In genomic region chr6:73774311-73774766, GRCh38 we compare ENCODE assay signal across 8 cellular contexts.
DNase-seq lines count a peak whose midpoint lies in the region; ATAC-seq, FAIRE-seq and TF ChIP-seq lines count a peak whose summit lies in the region.

No MANE protein-coding gene starts in this region.

- FAIRE-seq in kidney (lab: Jason Lieb, UNC), result no peak

- peak; percentile 86 for ATAC-seq in HG02759 (IDR thresholded peaks at IDR 0.05; ENCODE audit: unreplicated experiment)
- no peak for ATAC-seq in GM21367 (IDR thresholded peaks at IDR 0.05; ENCODE audit: unreplicated experiment)

- no peak overlapping the region for H3K9ac ChIP-seq in kidney (ENCODE audit: low read length in 2 of 2)

- intact Hi-C loops in kidney (cut with DNase I), result no loop called here

- TF ChIP-seq CTCF in AG10803 (conservative IDR thresholded peaks at IDR 0.05; ENCODE audit: low read length), result no peak
- TF ChIP-seq CTCF in VCaP (conservative IDR thresholded peaks at IDR 0.05), result no peak; the same call in 1 of the 2 replicates
- no peak for TF ChIP-seq CTCF in kidney (IDR thresholded peaks at IDR 0.05; ENCODE audit: borderline replicate concordance, extremely low read depth, insufficient read depth)

- DNase-seq in AG10803 (ENCODE audit: low read depth) (peak; percentile 79), kidney (no peak), NCI-H345 treated with DMSO at 0.1 percent for 48 hours (lab: John Stamatoyannopoulos, UW; ENCODE audit: unreplicated experiment) (no peak), NCI-H510A treated with DMSO at 0.1 percent for 48 hours (lab: John Stamatoyannopoulos, UW) (no peak)
- no peak for DNase-seq in stimulated activated CD4-positive, alpha-beta T cell treated with anti-CD3 and anti-CD28 coated beads, Interleukin-15, amount 100 ng/mL, for 24 hours

- no peaks in the 10 kb centered on the region for H3K9me3 ChIP-seq in kidney (ENCODE audit: control insufficient read depth in 1 of 2, low read length in 2 of 2)

- H3K4me1 ChIP-seq in kidney (ENCODE audit: control insufficient read depth in 1 of 2, insufficient read depth in 1 of 2, low read depth in 1 of 2, low read length in 2 of 2), result peaks cover 0 to 2% of the 10 kb centered on the region in 2 donors

- H3K27ac ChIP-seq in VCaP (peak overlapping the region; percentile 81), kidney (ENCODE audit: low read depth in 2 of 2, low read length in 2 of 2) (peak overlapping the region; percentile 30 to 41)

- H3K4me3 ChIP-seq in AG10803 (ENCODE audit: low read length) (no peak overlapping the region), kidney (ENCODE audit: low read length in 2 of 2) (peak overlapping the region in 1 of 2 donors; percentile 28)

- H3K36me3 ChIP-seq in kidney (ENCODE audit: control insufficient read depth in 1 of 2, insufficient read depth in 2 of 2, low read length in 2 of 2), result no peaks in the 10 kb centered on the region
